In genomic region chr12:57135487-57135886, GRCh38 we compare ENCODE assay signal across 10 cellular contexts. TPM values are rescaled to one million over a fixed set of nuclear protein-coding genes. Genes with fewer than 3 reads are reported as not detected.
A peak's percentile ranks its signal among the peaks of the same experiment; 100 is the strongest.
DNase-seq lines count a peak whose midpoint lies in the region; TF ChIP-seq lines count a peak whose summit lies in the region.
"Had no signal": no experiment of that assay in that cellular context is flagged by ENCODE, and none has a peak within 500 bp of the region (broad histone marks: within the 10 kb centered on the region; RNA-seq: fewer than 3 reads in every experiment).

No MANE protein-coding gene starts in this region.

- TF ChIP-seq CTCF in cardiac muscle cell (IDR thresholded peaks at IDR 0.05; ENCODE audit: low read depth, low read length) (no peak), osteoblast (IDR thresholded peaks at IDR 0.05; ENCODE audit: extremely low read depth, low read depth, low read length) (no peak)

- H2AFZ ChIP-seq in osteoblast (ENCODE audit: low read length), result no peak overlapping the region

- H3K36me3 ChIP-seq in adipocyte (ENCODE audit: control insufficient read depth, insufficient read depth, low read length, severe bottlenecking), result peaks cover 46% of the 10 kb centered on the region
- peaks cover 10% of the 10 kb centered on the region for H3K36me3 ChIP-seq in cardiac muscle cell
- H3K36me3 ChIP-seq in osteoblast (ENCODE audit: insufficient read depth, low read length), result peaks cover 35% of the 10 kb centered on the region

- DNase-seq in AG08395 (ENCODE audit: low spot score), result peak; percentile 22
- peak; percentile 68 for DNase-seq in adipocyte (ENCODE audit: low read depth)
- peak in 1 of 2 donors; percentile 91 for DNase-seq in cardiac muscle cell (ENCODE audit: low read depth in 1 of 2, low spot score in 1 of 2)
- DNase-seq in osteoblast (ENCODE audit: insufficient read length, low spot score, missing footprints), result no peak
- no peak for DNase-seq in HEK293T (ENCODE audit: extremely low spot score)
- no peak for DNase-seq in NCI-H2171 (lab: John Stamatoyannopoulos, UW)
- no peak for DNase-seq in DMS 273 treated with DMSO at 0.1 percent for 48 hours (lab: John Stamatoyannopoulos, UW)
- DNase-seq in NCI-H1930 (lab: John Stamatoyannopoulos, UW), result no peak
- DNase-seq: activated CD4-positive, alpha-beta T cell treated with anti-CD3 and anti-CD28 coated beads, Interleukin-2, amount 50 U/mL, for 4 hours; Kasumi-1 had no signal

- H3K4me2 ChIP-seq in osteoblast (ENCODE audit: insufficient read depth, low read length), result peak overlapping the region; percentile 61

- CTCF ChIA-PET in HEK293T (lab: Yijun Ruan, JAX), result interaction anchor here (1.1 kb wide), 1 partner anchor 11 kb away, joined by 5 read pairs; no protein-coding TSS in a partner anchor

- H3K9me3 ChIP-seq in adipocyte (ENCODE audit: control insufficient read depth, low read length) (no peaks in the 10 kb centered on the region), cardiac muscle cell (ENCODE audit: low read depth) (no peaks in the 10 kb centered on the region), osteoblast (ENCODE audit: low read depth, low read length) (no peaks in the 10 kb centered on the region)

- H4K20me1 ChIP-seq in osteoblast (ENCODE audit: insufficient read depth, low read length), result peaks cover 62% of the 10 kb centered on the region

- H3K27ac ChIP-seq in cardiac muscle cell (peak overlapping the region; percentile 52), osteoblast (ENCODE audit: low read depth, low read length) (peak overlapping the region; percentile 70)

- peak overlapping the region; percentile 91 for H3K9ac ChIP-seq in adipocyte (ENCODE audit: low read length)

- H3K4me1 ChIP-seq in adipocyte (ENCODE audit: control insufficient read depth, insufficient read depth, low read length) (peaks cover 94% of the 10 kb centered on the region), cardiac muscle cell (ENCODE audit: low read depth) (peaks cover 39% of the 10 kb centered on the region), osteoblast (ENCODE audit: insufficient read depth, low read length) (peaks cover 94% of the 10 kb centered on the region)

- peaks cover 95% of the 10 kb centered on the region for H3K79me2 ChIP-seq in osteoblast (ENCODE audit: insufficient read depth, low read length)

- H3K4me3 ChIP-seq in adipocyte (ENCODE audit: low read length), result peak overlapping the region; percentile 61
- no peak overlapping the region for H3K4me3 ChIP-seq in cardiac muscle cell
- H3K4me3 ChIP-seq in osteoblast (ENCODE audit: insufficient read depth, low read length), result peak overlapping the region; percentile 53

- H3K27me3 ChIP-seq in adipocyte (replicated peaks; ENCODE audit: control insufficient read depth, insufficient read depth, low read length) (no peaks in the 10 kb centered on the region), cardiac muscle cell (no peaks in the 10 kb centered on the region), osteoblast (ENCODE audit: insufficient read depth, low read length) (no peaks in the 10 kb centered on the region)

- POLR2A ChIA-PET in HEK293T (lab: Yijun Ruan, JAX), result no interaction called here

TF ChIP-seq in HEK293T, 16 proteins besides CTCF, POLR2A, EP300 and RAD21:
- TF ChIP-seq L3MBTL2 (conservative IDR thresholded peaks at IDR 0.05) (no peak), BHLHE40 (IDR thresholded peaks at IDR 0.05; ENCODE audit: borderline replicate concordance) (no peak), FOXK2 (IDR thresholded peaks at IDR 0.05) (no peak), NFRKB (IDR thresholded peaks at IDR 0.05) (no peak), SP1 (IDR thresholded peaks at IDR 0.05) (no peak), ELF4 (IDR thresholded peaks at IDR 0.05) (no peak), HDGF (IDR thresholded peaks at IDR 0.05; ENCODE audit: borderline replicate concordance) (no peak), ARNT (IDR thresholded peaks at IDR 0.05) (no peak), ZNF384 (IDR thresholded peaks at IDR 0.05) (no peak), FOXM1 (IDR thresholded peaks at IDR 0.05; ENCODE audit: borderline replicate concordance) (no peak), TARDBP (IDR thresholded peaks at IDR 0.05) (no peak), FOXA1 (IDR thresholded peaks at IDR 0.05) (no peak), SUZ12 (IDR thresholded peaks at IDR 0.05) (no peak), CTBP1 (IDR thresholded peaks at IDR 0.05; ENCODE audit: borderline replicate concordance) (no peak), PKNOX1 (IDR thresholded peaks at IDR 0.05) (no peak), LEF1 (IDR thresholded peaks at IDR 0.05; ENCODE audit: borderline replicate concordance) (no peak)

RNA-seq across cellular contexts. Expression of gene LRP1, which starts 7.2 kb away (rescaled TPM):
- total RNA-seq in cardiac muscle cell (37.1 and 77.5 TPM in 2 replicates), osteoblast (744 and 789 TPM in 2 replicates)
- 28.3 and 28.5 TPM in 2 replicates for polyA plus RNA-seq in cardiac muscle cell

RNA-seq across cellular contexts. Expression of gene LRP1-AS, which starts 11.9 kb away (rescaled TPM):
- total RNA-seq in cardiac muscle cell, result not detected in 2 replicates
- polyA plus RNA-seq in cardiac muscle cell, result not detected in 2 replicates
- not detected in 2 replicates for total RNA-seq in osteoblast

RNA-seq across cellular contexts. Expression of gene STAT6, which starts 24.3 kb away (rescaled TPM):
- 34.6 and 53.0 TPM in 2 replicates for total RNA-seq in cardiac muscle cell
- 37.2 and 45.9 TPM in 2 replicates for polyA plus RNA-seq in cardiac muscle cell
- 149 and 167 TPM in 2 replicates for total RNA-seq in osteoblast

RNA-seq across cellular contexts. Expression of gene NAB2, which starts 46.6 kb away (rescaled TPM):
- total RNA-seq in cardiac muscle cell, result 30.8 and 35.0 TPM in 2 replicates
- polyA plus RNA-seq in cardiac muscle cell, result 11.9 and 14.7 TPM in 2 replicates
- 53.6 and 70.9 TPM in 2 replicates for total RNA-seq in osteoblast

RNA-seq across cellular contexts. Expression of gene NEMP1, which starts 56.9 kb away (rescaled TPM):
- 4.4 and 8.8 TPM in 2 replicates for total RNA-seq in cardiac muscle cell
- 5.8 and 6.6 TPM in 2 replicates for polyA plus RNA-seq in cardiac muscle cell
- total RNA-seq in osteoblast, result 6.5 and 7.7 TPM in 2 replicates

Comparison
In these comparisons a context has a peak if more than half of its experiments do, and no peak if none do; other contexts are left out.
1. DNase-seq: peak in AG08395 (single experiment) and adipocyte (single experiment); none in osteoblast (single experiment), HEK293T (single experiment), NCI-H2171 (single experiment), DMS 273 treated with DMSO at 0.1 percent for 48 hours (single experiment) and NCI-H1930 (0 of 2).